Comparison of ENCODE assay signal across 35 cellular contexts in the genomic region with DNA sequence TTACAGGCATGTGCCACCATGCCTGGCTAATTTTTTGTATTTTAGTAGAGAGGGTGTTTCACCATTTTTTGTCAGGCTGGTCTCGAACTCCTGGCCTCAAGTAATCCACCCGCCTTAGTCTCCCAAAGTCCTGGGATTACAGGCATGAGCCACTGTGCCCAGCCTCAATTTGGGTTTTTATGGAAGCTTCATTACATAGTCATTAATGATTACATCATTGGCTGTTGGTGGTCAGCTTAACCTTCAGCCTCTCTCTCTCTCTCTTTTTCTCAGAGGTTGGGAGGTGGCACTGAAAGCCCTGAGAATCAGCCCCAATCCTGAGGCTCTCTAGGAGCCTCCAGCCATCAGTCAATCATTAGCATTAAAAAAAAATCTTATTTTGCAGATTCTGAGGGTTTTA.
"Had no signal": no experiment of that assay in that cellular context is flagged by ENCODE, and none has a peak within 500 bp of the region (broad histone marks: within the 10 kb centered on the region; RNA-seq: fewer than 3 reads in every experiment).

No MANE protein-coding gene starts in this region.

- H3K4me3 ChIP-seq: adrenal gland, coronary artery, dorsolateral prefrontal cortex, gastrocnemius medialis had no signal

- H3K4me3 Mint-ChIP-seq: activated CD4-positive, alpha-beta memory T cell treated with anti-CD3 and anti-CD28 coated beads for 36 hours; activated CD4-positive, alpha-beta T cell treated with anti-CD3 and anti-CD28 coated beads for 36 hours; activated CD4-positive, alpha-beta T cell treated with anti-CD3 and anti-CD28 coated beads, Interleukin-2, amount 10 ng/mL, durations not matched to agents 24 days and 14 days; activated CD8-positive, alpha-beta memory T cell treated with anti-CD3 and anti-CD28 coated beads, Interleukin-2, amount 10 ng/mL, durations not matched to agents 7 days and 5 days; activated CD8-positive, alpha-beta T cell treated with anti-CD3 and anti-CD28 coated beads, Interleukin-2, amount 10 ng/mL, durations not matched to agents 7 days and 5 days; activated naive CD4-positive, alpha-beta T cell treated with anti-CD3 and anti-CD28 coated beads for 36 hours; activated naive CD4-positive, alpha-beta T cell treated with anti-CD3 and anti-CD28 coated beads, Interleukin-2, amount 50 U/mL, for 24 hours; activated naive CD8-positive, alpha-beta T cell treated with anti-CD3 and anti-CD28 coated beads for 36 hours; activated naive CD8-positive, alpha-beta T cell treated with anti-CD3 and anti-CD28 coated beads, Interleukin-2, amount 50 U/mL, for 24 hours; activated T-helper 1 cell treated with anti-CD3 and anti-CD28 coated beads, Interleukin-12 subunit alpha, Interleukin-12 subunit beta, Interleukin-2, Interleukin-4 antibody, amounts not matched to agents 30 ng/mL and 10 ng/mL and 1 ng/mL, durations not matched to agents 14 hours and 24 hours and 36 hours; central memory CD8-positive, alpha-beta T cell; dendritic cell treated with granulocyte-macrophage colony-stimulating factor and Interleukin-4, amounts not matched to agents 40 ng/mL and 50 ng/mL, for 4 days; endodermal cell; T-helper 17 cell; T-helper 2 cell treated with Interferon-gamma antibody and Interleukin-4, amounts not matched to agents 5 μg/mL and 100 μg/mL, for 36 hours had no signal

- H3K4me1 ChIP-seq: adrenal gland, foreskin keratinocyte, gastrocnemius medialis had no signal

- FAIRE-seq: astrocyte, bronchial epithelial cell had no signal

- ATAC-seq: activated CD4-positive, alpha-beta T cell treated with anti-CD3 and anti-CD28 coated beads for 36 hours; activated CD8-positive, alpha-beta memory T cell treated with anti-CD3 and anti-CD28 coated beads, Interleukin-2, amount 10 ng/mL, durations not matched to agents 7 days and 5 days; activated CD8-positive, alpha-beta T cell treated with anti-CD3 and anti-CD28 coated beads, Interleukin-2, amount 10 ng/mL, durations not matched to agents 7 days and 5 days; activated naive CD8-positive, alpha-beta T cell treated with anti-CD3 and anti-CD28 coated beads, Interleukin-2, amount 50 U/mL, for 24 hours; esophagus mucosa; foreskin keratinocyte; gastrocnemius medialis; T-helper 17 cell had no signal

- H3K27ac ChIP-seq: adrenal gland, brain microvascular endothelial cell, coronary artery, dorsolateral prefrontal cortex, foreskin keratinocyte, gastrocnemius medialis had no signal

- H3K9me3 ChIP-seq: adrenal gland, gastrocnemius medialis had no signal

- DNase-seq: activated CD4-positive, alpha-beta memory T cell treated with anti-CD3 and anti-CD28 coated beads for 36 hours; activated CD4-positive, alpha-beta T cell treated with anti-CD3 and anti-CD28 coated beads for 36 hours; activated CD4-positive, alpha-beta T cell treated with anti-CD3 and anti-CD28 coated beads, Interleukin-2, amount 10 ng/mL, durations not matched to agents 24 days and 14 days; activated CD4-positive, CD25-positive, alpha-beta regulatory T cell; activated CD4-positive, CD25-positive, alpha-beta regulatory T cell treated with anti-CD3 and anti-CD28 coated beads, Interleukin-2, amount 50 U/mL, for 72 hours; activated CD8-positive, alpha-beta memory T cell treated with anti-CD3 and anti-CD28 coated beads, Interleukin-2, amount 10 ng/mL, durations not matched to agents 7 days and 5 days; activated CD8-positive, alpha-beta memory T cell treated with anti-CD3 and anti-CD28 coated beads, Interleukin-2, amount 50 U/mL, for 4 hours; activated CD8-positive, alpha-beta T cell treated with anti-CD3 and anti-CD28 coated beads, Interleukin-2, amount 10 ng/mL, durations not matched to agents 7 days and 5 days; activated effector memory CD4-positive, alpha-beta T cell treated with anti-CD3 and anti-CD28 coated beads, Interleukin-2, amount 50 U/mL, for 16 hours; activated naive CD4-positive, alpha-beta T cell treated with anti-CD3 and anti-CD28 coated beads for 36 hours; activated naive CD8-positive, alpha-beta T cell treated with anti-CD3 and anti-CD28 coated beads for 36 hours; activated naive CD8-positive, alpha-beta T cell treated with anti-CD3 and anti-CD28 coated beads, Interleukin-2, amount 50 U/mL, for 24 hours; activated T-cell treated with anti-CD3 and anti-CD28 coated beads, Interleukin-2, amount 50 U/mL, for 1 hour; activated T-cell treated with anti-CD3 and anti-CD28 coated beads, Interleukin-2, amount 50 U/mL, for 48 hours; adrenal gland; brain microvascular endothelial cell; dorsolateral prefrontal cortex; effector memory CD4-positive, alpha-beta T cell; endodermal cell; foreskin keratinocyte; gastrocnemius medialis; glutamatergic neuron; T-helper 1 cell; T-helper 17 cell; T1000 had no signal

- H3K27me3 Mint-ChIP-seq: activated CD4-positive, alpha-beta memory T cell treated with anti-CD3 and anti-CD28 coated beads for 36 hours; activated CD4-positive, alpha-beta T cell treated with anti-CD3 and anti-CD28 coated beads for 36 hours; activated CD4-positive, alpha-beta T cell treated with anti-CD3 and anti-CD28 coated beads, Interleukin-2, amount 10 ng/mL, durations not matched to agents 24 days and 14 days; activated CD8-positive, alpha-beta memory T cell treated with anti-CD3 and anti-CD28 coated beads, Interleukin-2, amount 10 ng/mL, durations not matched to agents 7 days and 5 days; activated naive CD4-positive, alpha-beta T cell treated with anti-CD3 and anti-CD28 coated beads, Interleukin-2, amount 50 U/mL, for 24 hours; activated naive CD8-positive, alpha-beta T cell treated with anti-CD3 and anti-CD28 coated beads for 36 hours; activated naive CD8-positive, alpha-beta T cell treated with anti-CD3 and anti-CD28 coated beads, Interleukin-2, amount 50 U/mL, for 24 hours; central memory CD8-positive, alpha-beta T cell; dendritic cell treated with granulocyte-macrophage colony-stimulating factor and Interleukin-4, amounts not matched to agents 40 ng/mL and 50 ng/mL, for 4 days; T-helper 17 cell had no signal

- H3K4me1 Mint-ChIP-seq: activated CD4-positive, alpha-beta T cell treated with anti-CD3 and anti-CD28 coated beads for 36 hours; activated CD4-positive, alpha-beta T cell treated with anti-CD3 and anti-CD28 coated beads, Interleukin-2, amount 10 ng/mL, durations not matched to agents 24 days and 14 days; activated CD8-positive, alpha-beta memory T cell treated with anti-CD3 and anti-CD28 coated beads, Interleukin-2, amount 10 ng/mL, durations not matched to agents 7 days and 5 days; activated naive CD4-positive, alpha-beta T cell treated with anti-CD3 and anti-CD28 coated beads, Interleukin-2, amount 50 U/mL, for 24 hours; activated naive CD8-positive, alpha-beta T cell treated with anti-CD3 and anti-CD28 coated beads for 36 hours; activated naive CD8-positive, alpha-beta T cell treated with anti-CD3 and anti-CD28 coated beads, Interleukin-2, amount 50 U/mL, for 24 hours; central memory CD8-positive, alpha-beta T cell; endodermal cell had no signal

- H3K27me3 ChIP-seq: adrenal gland, brain microvascular endothelial cell, dorsolateral prefrontal cortex, foreskin keratinocyte, gastrocnemius medialis had no signal

- H3K9me3 Mint-ChIP-seq: activated CD4-positive, alpha-beta memory T cell treated with anti-CD3 and anti-CD28 coated beads for 36 hours; activated CD4-positive, alpha-beta T cell treated with anti-CD3 and anti-CD28 coated beads, Interleukin-2, amount 10 ng/mL, durations not matched to agents 24 days and 14 days; activated naive CD4-positive, alpha-beta T cell treated with anti-CD3 and anti-CD28 coated beads for 36 hours; activated naive CD4-positive, alpha-beta T cell treated with anti-CD3 and anti-CD28 coated beads, Interleukin-2, amount 50 U/mL, for 24 hours; activated naive CD8-positive, alpha-beta T cell treated with anti-CD3 and anti-CD28 coated beads for 36 hours; activated naive CD8-positive, alpha-beta T cell treated with anti-CD3 and anti-CD28 coated beads, Interleukin-2, amount 50 U/mL, for 24 hours; activated T-helper 1 cell treated with anti-CD3 and anti-CD28 coated beads, Interleukin-12 subunit alpha, Interleukin-12 subunit beta, Interleukin-2, Interleukin-4 antibody, amounts not matched to agents 30 ng/mL and 10 ng/mL and 1 ng/mL, durations not matched to agents 14 hours and 24 hours and 36 hours; activated T-helper 2 cell treated with anti-CD3 and anti-CD28 coated beads, Interferon-gamma antibody, Interleukin-2, Interleukin-4, amounts not matched to agents 10 μg/mL and 5 μg/mL and 100 μg/mL, durations not matched to agents 14 hours and 24 hours and 36 hours; central memory CD8-positive, alpha-beta T cell; dendritic cell treated with granulocyte-macrophage colony-stimulating factor and Interleukin-4, amounts not matched to agents 40 ng/mL and 50 ng/mL, for 4 days; endodermal cell; T-helper 2 cell treated with Interferon-gamma antibody and Interleukin-4, amounts not matched to agents 5 μg/mL and 100 μg/mL, for 36 hours had no signal

- H3K27ac Mint-ChIP-seq: activated CD4-positive, alpha-beta memory T cell treated with anti-CD3 and anti-CD28 coated beads for 36 hours; activated CD4-positive, alpha-beta T cell treated with anti-CD3 and anti-CD28 coated beads for 36 hours; activated CD4-positive, alpha-beta T cell treated with anti-CD3 and anti-CD28 coated beads, Interleukin-2, amount 10 ng/mL, durations not matched to agents 24 days and 14 days; activated CD8-positive, alpha-beta memory T cell treated with anti-CD3 and anti-CD28 coated beads, Interleukin-2, amount 10 ng/mL, durations not matched to agents 7 days and 5 days; activated CD8-positive, alpha-beta T cell treated with anti-CD3 and anti-CD28 coated beads, Interleukin-2, amount 10 ng/mL, durations not matched to agents 7 days and 5 days; activated naive CD4-positive, alpha-beta T cell treated with anti-CD3 and anti-CD28 coated beads for 36 hours; activated naive CD4-positive, alpha-beta T cell treated with anti-CD3 and anti-CD28 coated beads, Interleukin-2, amount 50 U/mL, for 24 hours; activated naive CD8-positive, alpha-beta T cell treated with anti-CD3 and anti-CD28 coated beads for 36 hours; activated naive CD8-positive, alpha-beta T cell treated with anti-CD3 and anti-CD28 coated beads, Interleukin-2, amount 50 U/mL, for 24 hours; activated T-helper 1 cell treated with anti-CD3 and anti-CD28 coated beads, Interleukin-12 subunit alpha, Interleukin-12 subunit beta, Interleukin-2, Interleukin-4 antibody, amounts not matched to agents 30 ng/mL and 10 ng/mL and 1 ng/mL, durations not matched to agents 14 hours and 24 hours and 36 hours; activated T-helper 2 cell treated with anti-CD3 and anti-CD28 coated beads, Interferon-gamma antibody, Interleukin-2, Interleukin-4, amounts not matched to agents 10 μg/mL and 5 μg/mL and 100 μg/mL, durations not matched to agents 14 hours and 24 hours and 36 hours; dendritic cell treated with granulocyte-macrophage colony-stimulating factor and Interleukin-4, amounts not matched to agents 40 ng/mL and 50 ng/mL, for 4 days; endodermal cell; T-helper 17 cell; T-helper 2 cell treated with Interferon-gamma antibody and Interleukin-4, amounts not matched to agents 5 μg/mL and 100 μg/mL, for 36 hours had no signal
